9 cellular contexts compared by ENCODE assay signal in the genomic region with DNA sequence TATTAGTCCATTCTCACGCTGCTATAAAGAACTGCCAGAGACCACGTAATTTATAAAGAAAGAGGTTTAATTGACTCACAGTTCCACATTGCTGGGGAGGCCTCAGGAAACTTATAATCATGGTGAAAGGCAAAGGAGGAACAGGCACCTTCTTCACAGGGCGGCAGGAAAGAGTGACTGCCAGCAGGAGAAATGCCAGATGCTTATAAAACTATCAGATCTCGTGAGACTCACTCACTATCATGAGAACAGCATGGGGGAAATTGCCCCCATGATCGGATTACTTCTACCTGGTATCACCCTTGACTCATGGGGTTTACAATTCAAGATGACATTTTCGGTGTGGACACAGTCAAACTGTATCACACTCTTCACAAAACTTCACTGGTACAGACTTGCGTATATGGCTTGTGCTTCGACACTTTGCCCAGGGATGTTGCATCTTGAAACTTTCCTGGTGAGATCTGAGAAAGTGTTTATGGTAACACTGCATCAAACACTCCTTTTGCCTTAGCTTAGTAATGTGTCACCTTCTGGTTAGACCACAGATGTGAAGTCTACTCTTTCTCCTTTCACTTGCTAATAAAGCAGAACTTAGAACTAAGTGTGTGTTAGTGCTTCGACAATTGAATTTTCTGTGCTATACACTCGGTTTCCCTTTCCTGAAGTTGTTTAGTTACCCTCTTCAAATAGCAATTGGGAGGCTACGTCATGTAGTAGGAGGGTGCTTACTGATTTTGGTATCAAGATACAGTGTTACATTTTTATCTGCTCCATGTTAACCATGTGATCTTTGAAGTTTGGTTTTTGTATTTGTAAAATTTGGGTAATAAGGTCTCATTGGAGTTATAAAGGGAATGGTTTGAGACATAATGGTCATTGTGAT.
DNase-seq lines count a peak whose midpoint lies in the region; ATAC-seq and TF ChIP-seq lines count a peak whose summit lies in the region.
"Had no signal": no experiment of that assay in that cellular context is flagged by ENCODE, and none has a peak within 500 bp of the region (broad histone marks: within the 10 kb centered on the region; RNA-seq: fewer than 3 reads in every experiment).

No MANE protein-coding gene starts in this region.

- intact Hi-C loops in heart right ventricle (cut with DNase I) = loop anchor here in 6 of 10 donors (5.0 to 10.0 kb wide), 7 partner anchors 52 to 613 kb away; partner anchors contain the start of genes LPP (in 3 of the 6) and BCL6 (in 2 of the 6)
- intact Hi-C loops in left cardiac atrium (cut with DNase I) = loop anchor here (10.0 kb wide), 3 partner anchors 185 to 615 kb away; partner anchors contain the start of genes BCL6 (in 2 of the 2) and LPP (in 1 of the 2)

- no peaks in the 10 kb centered on the region for H3K36me3 ChIP-seq in heart right ventricle

- H3K27ac ChIP-seq in heart right ventricle = peak overlapping the region in 6 of 10 donors; percentile 2 to 33 (median 10)

- peaks cover 35% of the 10 kb centered on the region for H3K36me3 Mint-ChIP-seq in activated naive CD8-positive, alpha-beta T cell treated with anti-CD3 and anti-CD28 coated beads, Interleukin-2, amount 10 ng/mL, durations not matched to agents 7 days and 5 days

- DNase-seq in heart right ventricle = no peak
- DNase-seq in left cardiac atrium = no peak
- no peak for DNase-seq in activated naive CD8-positive, alpha-beta T cell treated with anti-CD3 and anti-CD28 coated beads, Interleukin-2, amount 10 ng/mL, durations not matched to agents 7 days and 5 days
- peak; percentile 66 to 82 for DNase-seq in stimulated activated naive CD8-positive, alpha-beta T cell treated with anti-CD3 and anti-CD28 coated beads, Interleukin-15, amount 100 ng/mL, for 72 hours
- no peak for DNase-seq in NCI-H2196 treated with DMSO at 0.1 percent for 48 hours (lab: John Stamatoyannopoulos, UW; ENCODE audit: unreplicated experiment)
- DNase-seq in GM20000 (ENCODE audit: low spot score) = no peak
- DNase-seq in NOMO-1 treated with dmso at 0.1 percent for 144 hours (lab: John Stamatoyannopoulos, UW; ENCODE audit: unreplicated experiment) = no peak
- DNase-seq: NCI-H1417 had no signal

- TF ChIP-seq CTCF in heart right ventricle (IDR thresholded peaks at IDR 0.05) (no peak), GM20000 (IDR thresholded peaks at IDR 0.05; ENCODE audit: extremely low read depth, missing control alignments) (no peak)

- no peak overlapping the region for H3K4me3 ChIP-seq in heart right ventricle

- H3K4me1 ChIP-seq in heart right ventricle = peaks cover 0 to 55% (median 26%) of the 10 kb centered on the region in 9 donors

- peak overlapping the region; percentile 58 for H3K4me3 Mint-ChIP-seq in activated naive CD8-positive, alpha-beta T cell treated with anti-CD3 and anti-CD28 coated beads, Interleukin-2, amount 10 ng/mL, durations not matched to agents 7 days and 5 days
- H3K4me3 Mint-ChIP-seq in stimulated activated naive CD8-positive, alpha-beta T cell treated with anti-CD3 and anti-CD28 coated beads, Interleukin-15, amount 100 ng/mL, for 72 hours = peak overlapping the region; percentile 64 to 88

- H3K9me3 Mint-ChIP-seq in activated naive CD8-positive, alpha-beta T cell treated with anti-CD3 and anti-CD28 coated beads, Interleukin-2, amount 10 ng/mL, durations not matched to agents 7 days and 5 days = peaks cover 2% of the 10 kb centered on the region
- peaks cover 0 to 9% of the 10 kb centered on the region in 2 donors for H3K9me3 Mint-ChIP-seq in stimulated activated naive CD8-positive, alpha-beta T cell treated with anti-CD3 and anti-CD28 coated beads, Interleukin-15, amount 100 ng/mL, for 72 hours

- H3K27me3 ChIP-seq in heart right ventricle = no peaks in the 10 kb centered on the region

- POLR2A ChIA-PET in activated naive CD8-positive, alpha-beta T cell treated with anti-CD3 and anti-CD28 coated beads, Interleukin-2, amount 10 ng/mL, durations not matched to agents 7 days and 5 days (lab: Charles Lee) = interaction anchor here (2.0 kb wide), 1 partner anchor 17 kb away, joined by 7 read pairs; no protein-coding TSS in a partner anchor

- peaks cover 19% of the 10 kb centered on the region for H3K4me1 Mint-ChIP-seq in activated naive CD8-positive, alpha-beta T cell treated with anti-CD3 and anti-CD28 coated beads, Interleukin-2, amount 10 ng/mL, durations not matched to agents 7 days and 5 days
- H3K4me1 Mint-ChIP-seq in stimulated activated naive CD8-positive, alpha-beta T cell treated with anti-CD3 and anti-CD28 coated beads, Interleukin-15, amount 100 ng/mL, for 72 hours = peaks cover 52% of the 10 kb centered on the region

- H3K27ac Mint-ChIP-seq in activated naive CD8-positive, alpha-beta T cell treated with anti-CD3 and anti-CD28 coated beads, Interleukin-2, amount 10 ng/mL, durations not matched to agents 7 days and 5 days = peak overlapping the region; percentile 84
- peak overlapping the region; percentile 87 to 95 for H3K27ac Mint-ChIP-seq in stimulated activated naive CD8-positive, alpha-beta T cell treated with anti-CD3 and anti-CD28 coated beads, Interleukin-15, amount 100 ng/mL, for 72 hours

- no peaks in the 10 kb centered on the region for H3K27me3 Mint-ChIP-seq in activated naive CD8-positive, alpha-beta T cell treated with anti-CD3 and anti-CD28 coated beads, Interleukin-2, amount 10 ng/mL, durations not matched to agents 7 days and 5 days
- no peaks in the 10 kb centered on the region for H3K27me3 Mint-ChIP-seq in stimulated activated naive CD8-positive, alpha-beta T cell treated with anti-CD3 and anti-CD28 coated beads, Interleukin-15, amount 100 ng/mL, for 72 hours

- ATAC-seq in heart right ventricle (no peak), left cardiac atrium (no peak), HG03571 (IDR thresholded peaks at IDR 0.05; ENCODE audit: unreplicated experiment) (peak; percentile 66)
- ATAC-seq in activated naive CD8-positive, alpha-beta T cell treated with anti-CD3 and anti-CD28 coated beads, Interleukin-2, amount 10 ng/mL, durations not matched to agents 7 days and 5 days (ENCODE audit: low read depth) = peak; percentile 92
- peak; percentile 97 for ATAC-seq in stimulated activated naive CD8-positive, alpha-beta T cell treated with anti-CD3 and anti-CD28 coated beads, Interleukin-15, amount 100 ng/mL, for 72 hours

- peaks cover 0 to 13% (median 0%) of the 10 kb centered on the region in 11 donors for H3K9me3 ChIP-seq in heart right ventricle

- WGBS in heart right ventricle, 2 donors = 76 to 77% methylated on average over 11 of the region's 11 CpGs

Comparison
In these comparisons a context has a peak if more than half of its experiments do, and no peak if none do; other contexts are left out.
1. ATAC-seq: peak in HG03571 (single experiment), activated naive CD8-positive, alpha-beta T cell treated with anti-CD3 and anti-CD28 coated beads, Interleukin-2, amount 10 ng/mL, durations not matched to agents 7 days and 5 days (single experiment) and stimulated activated naive CD8-positive, alpha-beta T cell treated with anti-CD3 and anti-CD28 coated beads, Interleukin-15, amount 100 ng/mL, for 72 hours (single experiment); none in heart right ventricle (0 of 8) and left cardiac atrium (0 of 2).
2. DNase-seq: peak in stimulated activated naive CD8-positive, alpha-beta T cell treated with anti-CD3 and anti-CD28 coated beads, Interleukin-15, amount 100 ng/mL, for 72 hours (2 of 2); none in heart right ventricle (0 of 2), left cardiac atrium (single experiment), activated naive CD8-positive, alpha-beta T cell treated with anti-CD3 and anti-CD28 coated beads, Interleukin-2, amount 10 ng/mL, durations not matched to agents 7 days and 5 days (single experiment), NCI-H2196 treated with DMSO at 0.1 percent for 48 hours (single experiment), GM20000 (single experiment) and NOMO-1 treated with dmso at 0.1 percent for 144 hours (single experiment).